1 cellular context compared by ENCODE assay signal in the genomic region with DNA sequence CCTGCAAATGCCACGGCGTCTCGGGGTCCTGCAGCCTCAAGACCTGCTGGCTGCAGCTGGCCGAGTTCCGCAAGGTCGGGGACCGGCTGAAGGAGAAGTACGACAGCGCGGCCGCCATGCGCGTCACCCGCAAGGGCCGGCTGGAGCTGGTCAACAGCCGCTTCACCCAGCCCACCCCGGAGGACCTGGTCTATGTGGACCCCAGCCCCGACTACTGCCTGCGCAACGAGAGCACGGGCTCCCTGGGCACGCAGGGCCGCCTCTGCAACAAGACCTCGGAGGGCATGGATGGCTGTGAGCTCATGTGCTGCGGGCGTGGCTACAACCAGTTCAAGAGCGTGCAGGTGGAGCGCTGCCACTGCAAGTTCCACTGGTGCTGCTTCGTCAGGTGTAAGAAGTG.
TF ChIP-seq lines count a peak whose summit lies in the region.

No MANE protein-coding gene starts in this region.

TF ChIP-seq in IMR-90, 13 proteins besides CTCF, POLR2A, EP300 and RAD21 (continued from another document):
- TF ChIP-seq FOS (IDR thresholded peaks at IDR 0.05; ENCODE audit: low read depth, low read length): no peak
- no peak for TF ChIP-seq CEBPB (IDR thresholded peaks at IDR 0.05; ENCODE audit: low read depth, low read length)
- no peak for TF ChIP-seq NFE2L2 (IDR thresholded peaks at IDR 0.05; ENCODE audit: low read depth, low read length)
